22 cellular contexts compared by ENCODE assay signal in the genomic region with DNA sequence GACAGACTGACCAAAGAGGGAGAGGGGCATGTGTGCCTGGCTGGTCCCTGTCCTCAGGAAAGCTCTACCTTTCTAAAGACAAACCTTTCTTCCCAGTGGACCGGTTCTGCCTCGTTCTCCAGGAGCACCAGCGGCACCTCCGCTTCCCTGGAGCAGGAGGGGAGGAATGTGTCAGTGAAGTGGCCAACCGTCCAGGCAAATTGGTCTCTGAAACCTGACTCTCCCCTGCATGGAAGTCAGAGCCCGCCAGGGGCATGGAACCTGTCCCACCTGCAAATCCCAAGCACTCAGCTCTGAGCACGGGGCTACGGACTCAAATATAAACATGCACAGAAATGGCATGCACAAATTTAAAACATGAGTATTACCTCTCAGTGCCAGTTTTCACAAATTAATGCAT.
DNase-seq lines count a peak whose midpoint lies in the region; ATAC-seq and TF ChIP-seq lines count a peak whose summit lies in the region.
"Had no signal": no experiment of that assay in that cellular context is flagged by ENCODE, and none has a peak within 500 bp of the region (broad histone marks: within the 10 kb centered on the region; RNA-seq: fewer than 3 reads in every experiment).

No MANE protein-coding gene starts in this region.

- H3K4me3 ChIP-seq in esophagus muscularis mucosa (no peak overlapping the region), uterus (no peak overlapping the region), suprapubic skin (no peak overlapping the region)
- H3K4me3 ChIP-seq: K562, right atrium auricular region had no signal

- H3K9me3 ChIP-seq in esophagus muscularis mucosa (no peaks in the 10 kb centered on the region), uterus (no peaks in the 10 kb centered on the region), suprapubic skin (no peaks in the 10 kb centered on the region)
- H3K9me3 ChIP-seq: right atrium auricular region had no signal

- WGBS in esophagus muscularis mucosa = 64% methylated on average over 7 of the region's 8 CpGs
- WGBS in suprapubic skin = 35% methylated on average over 8 of the region's 8 CpGs

- peaks cover 10% of the 10 kb centered on the region for H3K27me3 Mint-ChIP-seq in nephron progenitor cell (ENCODE audit: low read depth, poor library complexity)
- H3K27me3 Mint-ChIP-seq: activated naive CD8-positive, alpha-beta T cell treated with anti-CD3 and anti-CD28 coated beads, Interleukin-2, amount 10 ng/mL, durations not matched to agents 7 days and 5 days; CD4-positive, CD25-positive, alpha-beta regulatory T cell had no signal

- TF ChIP-seq POLR2A in esophagus muscularis mucosa (IDR thresholded peaks at IDR 0.05; ENCODE audit: low read depth) (no peak), uterus (IDR thresholded peaks at IDR 0.05) (no peak), suprapubic skin (IDR thresholded peaks at IDR 0.05) (no peak)

- H3K27me3 ChIP-seq in esophagus muscularis mucosa = no peaks in the 10 kb centered on the region
- no peaks in the 10 kb centered on the region for H3K27me3 ChIP-seq in uterus
- H3K27me3 ChIP-seq in suprapubic skin = no peaks in the 10 kb centered on the region
- H3K27me3 ChIP-seq: right atrium auricular region had no signal

- no peak for TF ChIP-seq CTCF in esophagus muscularis mucosa (IDR thresholded peaks at IDR 0.05)
- no peak for TF ChIP-seq CTCF in nephron progenitor cell (IDR thresholded peaks at IDR 0.05)
- TF ChIP-seq CTCF in uterus (IDR thresholded peaks at IDR 0.05) = no peak
- TF ChIP-seq CTCF in suprapubic skin (IDR thresholded peaks at IDR 0.05) = no peak

- H3K36me3 ChIP-seq in esophagus muscularis mucosa (peaks cover 3 to 33% (median 19%) of the 10 kb centered on the region in 4 donors), uterus (no peaks in the 10 kb centered on the region), suprapubic skin (peaks cover 17% of the 10 kb centered on the region)

- no peak overlapping the region for H3K4me3 Mint-ChIP-seq in nephron progenitor cell
- H3K4me3 Mint-ChIP-seq: activated CD8-positive, alpha-beta T cell treated with anti-CD3 and anti-CD28 coated beads, Interleukin-2, amount 10 ng/mL, durations not matched to agents 7 days and 5 days; activated naive CD8-positive, alpha-beta T cell treated with anti-CD3 and anti-CD28 coated beads, Interleukin-2, amount 10 ng/mL, durations not matched to agents 7 days and 5 days; CD4-positive, CD25-positive, alpha-beta regulatory T cell; natural killer cell had no signal

- no peaks in the 10 kb centered on the region for H3K9me3 Mint-ChIP-seq in nephron progenitor cell
- H3K9me3 Mint-ChIP-seq: activated naive CD8-positive, alpha-beta T cell treated with anti-CD3 and anti-CD28 coated beads, Interleukin-2, amount 10 ng/mL, durations not matched to agents 7 days and 5 days; CD4-positive, CD25-positive, alpha-beta regulatory T cell; natural killer cell had no signal

- H3K36me3 Mint-ChIP-seq in nephron progenitor cell (ENCODE audit: low read depth) = peaks cover 44% of the 10 kb centered on the region
- H3K36me3 Mint-ChIP-seq: activated naive CD8-positive, alpha-beta T cell treated with anti-CD3 and anti-CD28 coated beads, Interleukin-2, amount 10 ng/mL, durations not matched to agents 7 days and 5 days; natural killer cell had no signal

- peaks cover 38% of the 10 kb centered on the region for H3K4me1 Mint-ChIP-seq in nephron progenitor cell
- H3K4me1 Mint-ChIP-seq: activated naive CD8-positive, alpha-beta T cell treated with anti-CD3 and anti-CD28 coated beads, Interleukin-2, amount 10 ng/mL, durations not matched to agents 7 days and 5 days; CD4-positive, CD25-positive, alpha-beta regulatory T cell; natural killer cell had no signal

- H3K27ac Mint-ChIP-seq in nephron progenitor cell = no peak overlapping the region
- H3K27ac Mint-ChIP-seq: activated CD8-positive, alpha-beta T cell treated with anti-CD3 and anti-CD28 coated beads, Interleukin-2, amount 10 ng/mL, durations not matched to agents 7 days and 5 days; activated naive CD8-positive, alpha-beta T cell treated with anti-CD3 and anti-CD28 coated beads, Interleukin-2, amount 10 ng/mL, durations not matched to agents 7 days and 5 days; CD4-positive, CD25-positive, alpha-beta regulatory T cell; natural killer cell had no signal

- intact Hi-C loops in esophagus muscularis mucosa (cut with DNase I) (no loop called here), uterus (cut with DNase I; ENCODE audit: low total_unique reads) (no loop called here)

- peaks cover 0 to 61% (median 54%) of the 10 kb centered on the region in 4 donors for H3K4me1 ChIP-seq in esophagus muscularis mucosa
- H3K4me1 ChIP-seq in uterus = peaks cover 0 to 5% of the 10 kb centered on the region in 2 donors
- H3K4me1 ChIP-seq in suprapubic skin = peaks cover 44% of the 10 kb centered on the region
- H3K4me1 ChIP-seq: right atrium auricular region had no signal

- peak overlapping the region; percentile 32 to 78 (median 56) for H3K27ac ChIP-seq in esophagus muscularis mucosa (replicated peaks in 1 of 4)
- peak overlapping the region; percentile 69 to 83 for H3K27ac ChIP-seq in uterus
- no peak overlapping the region for H3K27ac ChIP-seq in suprapubic skin
- H3K27ac ChIP-seq: right atrium auricular region had no signal

- TF ChIP-seq EP300 in esophagus muscularis mucosa (IDR thresholded peaks at IDR 0.05) (no peak), suprapubic skin (IDR thresholded peaks at IDR 0.05) (no peak)

- no peak for ATAC-seq in HG03571 (IDR thresholded peaks at IDR 0.05; ENCODE audit: unreplicated experiment)
- ATAC-seq: activated CD8-positive, alpha-beta T cell treated with anti-CD3 and anti-CD28 coated beads, Interleukin-2, amount 10 ng/mL, durations not matched to agents 7 days and 5 days; esophagus mucosa; K562; natural killer cell had no signal

- DNase-seq in NCI-H1105 treated with DMSO at 0.1 percent for 48 hours (lab: John Stamatoyannopoulos, UW) (peak; percentile 70), esophagus muscularis mucosa (ENCODE audit: extremely low spot score) (no peak), nephron progenitor cell (peak; percentile 21), uterus (no peak), C1 segment of cervical spinal cord (lab: John Stamatoyannopoulos, UW) (no peak), suprapubic skin (ENCODE audit: low spot score in 2 of 2) (no peak)
- DNase-seq: activated CD8-positive, alpha-beta T cell treated with anti-CD3 and anti-CD28 coated beads, Interleukin-2, amount 10 ng/mL, durations not matched to agents 7 days and 5 days; activated effector memory CD4-positive, alpha-beta T cell treated with anti-CD3 and anti-CD28 coated beads, Interleukin-2, amount 50 U/mL, for 16 hours; activated naive CD8-positive, alpha-beta T cell treated with anti-CD3 and anti-CD28 coated beads, Interleukin-2, amount 10 ng/mL, durations not matched to agents 7 days and 5 days; caudate nucleus; CD4-positive, CD25-positive, alpha-beta regulatory T cell; cortex of kidney; DND-41; natural killer cell; NCI-H1417; NCI-H2081; NCI-H345; stimulated activated CD4-positive, alpha-beta T cell treated with anti-CD3 and anti-CD28 coated beads, Interleukin-4, amount 100 ng/mL, for 1 hour had no signal

Comparison
In these comparisons a context has a peak if more than half of its experiments do, and no peak if none do; other contexts are left out.
1. DNase-seq: peak in NCI-H1105 treated with DMSO at 0.1 percent for 48 hours (single experiment) and nephron progenitor cell (single experiment); none in esophagus muscularis mucosa (single experiment), uterus (0 of 2), C1 segment of cervical spinal cord (0 of 14) and suprapubic skin (0 of 2).